In genomic region chr4:52659016-52659721, GRCh38 we compare ENCODE assay signal across 8 cellular contexts. TPM values are rescaled to one million over a fixed set of nuclear protein-coding genes. Genes with fewer than 3 reads are reported as not detected.
DNase-seq lines count a peak whose midpoint lies in the region; ATAC-seq, FAIRE-seq and TF ChIP-seq lines count a peak whose summit lies in the region.

A gene with protein sequence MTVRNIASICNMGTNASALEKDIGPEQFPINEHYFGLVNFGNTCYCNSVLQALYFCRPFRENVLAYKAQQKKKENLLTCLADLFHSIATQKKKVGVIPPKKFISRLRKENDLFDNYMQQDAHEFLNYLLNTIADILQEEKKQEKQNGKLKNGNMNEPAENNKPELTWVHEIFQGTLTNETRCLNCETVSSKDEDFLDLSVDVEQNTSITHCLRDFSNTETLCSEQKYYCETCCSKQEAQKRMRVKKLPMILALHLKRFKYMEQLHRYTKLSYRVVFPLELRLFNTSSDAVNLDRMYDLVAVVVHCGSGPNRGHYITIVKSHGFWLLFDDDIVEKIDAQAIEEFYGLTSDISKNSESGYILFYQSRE (minus strand): TSS chr4:52659301. CDS start chr4:52659150, 151 bp downstream.

- peaks cover 3% of the 10 kb centered on the region for H3K4me1 ChIP-seq in neuron (ENCODE audit: insufficient read depth, low read length)
- peaks cover 21 to 49% of the 10 kb centered on the region in 2 donors for H3K4me1 ChIP-seq in thoracic aorta (ENCODE audit: control insufficient read depth in 1 of 2, low read depth in 2 of 2)

- peak within 1 kb of the TSS; percentile 81 for H3K27ac ChIP-seq in RWPE1
- H3K27ac ChIP-seq in thoracic aorta, result peak within 1 kb of the TSS; percentile 99 to 100

- DNase-seq in DMS79 treated with DMSO at 0.1 percent for 48 hours (lab: John Stamatoyannopoulos, UW) (peak; percentile 31), HT-29 (ENCODE audit: low spot score) (peak; percentile 75), RWPE1 (ENCODE audit: low spot score) (peak; percentile 80), frontal cortex (ENCODE audit: low spot score in 2 of 2) (peak; percentile 86 to 91), thoracic aorta (ENCODE audit: low spot score) (peak; percentile 24)
- DNase-seq in activated naive CD4-positive, alpha-beta T cell treated with Interleukin-2 at 50 U/mL for 16 hours, result peak; percentile 62

- TF ChIP-seq CTCF in RWPE1 (conservative IDR thresholded peaks at IDR 0.05; ENCODE audit: low read depth), result no peak
- TF ChIP-seq CTCF in thoracic aorta (IDR thresholded peaks at IDR 0.05), result no peak

- ATAC-seq in GM21360 (IDR thresholded peaks at IDR 0.05; ENCODE audit: unreplicated experiment), result peak; percentile 77
- ATAC-seq in thoracic aorta (ENCODE audit: insufficient number of reproducible peaks, low FRiP score, low read depth), result peak; percentile 40

- H3K27me3 ChIP-seq in neuron (ENCODE audit: insufficient read depth, low read length), result no peaks in the 10 kb centered on the region
- H3K27me3 ChIP-seq in thoracic aorta (replicated peaks; ENCODE audit: insufficient read depth), result no peaks in the 10 kb centered on the region

- H3K36me3 ChIP-seq in neuron (ENCODE audit: insufficient read depth, low read length) (peaks cover 10% of the 10 kb centered on the region), thoracic aorta (peaks cover 4% of the 10 kb centered on the region)

- POLR2A ChIA-PET in RWPE1 (lab: Yijun Ruan, JAX; ENCODE audit: low non-redundant PET), result no interaction called here

- H3K4me3 ChIP-seq in neuron (ENCODE audit: low read length), result peak within 1 kb of the TSS; percentile 94
- peak within 1 kb of the TSS; percentile 99 for H3K4me3 ChIP-seq in thoracic aorta

- peak within 1 kb of the TSS; percentile 99 for H2AFZ ChIP-seq in neuron (ENCODE audit: low read depth, low read length)

- H3K9me3 ChIP-seq in neuron (ENCODE audit: low read length), result peaks cover 8% of the 10 kb centered on the region
- H3K9me3 ChIP-seq in thoracic aorta, result no peaks in the 10 kb centered on the region

- FAIRE-seq in frontal cortex (lab: Jason Lieb, UNC), result no peak

- CTCF ChIA-PET in RWPE1 (lab: Yijun Ruan, JAX), result interaction anchor here (0.6 to 1.4 kb wide), 4 partner anchors 10 to 114 kb away, joined by 3 to 4 read pairs (median 4); no protein-coding TSS in a partner anchor

RNA-seq across cellular contexts. Expression of the gene that starts here (rescaled TPM):
- total RNA-seq in HT-29 (2014; rRNA removed; shearing (Covaris generic)), result 2.7 and 3.0 TPM in 2 replicates
- total RNA-seq in frontal cortex (56.7 TPM), thoracic aorta (10 to 100 TPM; 12.2 to 15.5 TPM)

Comparison
In these comparisons a context has a peak if more than half of its experiments do, and no peak if none do; other contexts are left out.
1. Peak in every context shown above with its lines: DNase-seq, ATAC-seq, H3K4me3 ChIP-seq and H3K27ac ChIP-seq.
2. DNase-seq: peak in every context shown above with its lines; median percentile 88 in frontal cortex; 80 in RWPE1; 75 in HT-29; 62 in activated naive CD4-positive, alpha-beta T cell treated with Interleukin-2 at 50 U/mL for 16 hours; 31 in DMS79 treated with DMSO at 0.1 percent for 48 hours; 24 in thoracic aorta.